ENCODE assay signal across 24 cellular contexts in the genomic region with DNA sequence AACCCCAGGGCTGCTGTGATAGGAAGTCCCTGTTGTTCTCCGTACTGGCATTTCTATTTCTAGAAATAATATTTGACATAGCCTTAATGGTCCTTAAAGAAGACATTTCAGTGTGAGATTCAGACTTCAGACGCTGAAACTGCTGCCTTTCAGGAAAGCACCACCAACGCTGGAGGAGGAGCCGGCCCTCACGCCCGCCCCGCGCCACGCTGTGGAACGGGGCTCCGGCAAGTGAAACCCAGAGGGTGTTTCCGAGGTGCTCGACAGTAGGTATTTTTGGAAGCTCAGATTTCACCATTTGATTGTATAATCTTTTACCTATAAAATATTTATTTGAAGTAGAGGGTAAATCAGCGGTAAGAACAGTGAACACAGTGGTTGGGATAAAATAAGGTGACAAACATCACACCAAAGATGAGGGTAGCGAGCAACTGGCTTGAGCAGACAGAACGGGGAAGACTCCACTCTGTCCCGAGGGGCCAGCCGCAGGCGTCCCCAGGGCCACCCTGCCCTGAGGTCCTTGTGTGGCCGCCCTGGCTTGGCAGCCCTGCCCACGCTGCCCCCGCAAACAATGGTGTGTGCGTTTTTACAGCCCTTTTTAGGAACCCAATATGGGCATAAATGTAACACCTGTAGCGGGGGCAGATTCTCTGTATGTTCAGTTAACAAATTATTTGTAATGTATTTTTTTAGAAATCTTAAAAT.
DNase-seq lines count a peak whose midpoint lies in the region; ATAC-seq, FAIRE-seq and TF ChIP-seq lines count a peak whose summit lies in the region.
"Had no signal": no experiment of that assay in that cellular context is flagged by ENCODE, and none has a peak within 500 bp of the region (broad histone marks: within the 10 kb centered on the region; RNA-seq: fewer than 3 reads in every experiment).

No MANE protein-coding gene starts in this region.

- BruUV-seq in mammary epithelial cell (replicated peaks; lab: Mats Ljungman, UMichigan) (TSS peak; percentile 9), HepG2 (replicated peaks; lab: Mats Ljungman, UMichigan) (no TSS peak)

- peaks cover 2% of the 10 kb centered on the region for H3K4me1 Mint-ChIP-seq in progenitor cell of endocrine pancreas (ENCODE audit: low read depth)
- H3K4me1 Mint-ChIP-seq: B cell; CD4-positive, CD25-positive, alpha-beta regulatory T cell had no signal

- H3K4me2 ChIP-seq in mammary epithelial cell (ENCODE audit: insufficient read depth, low read depth, low read length) (no peak overlapping the region), HepG2 (ENCODE audit: low read depth, low read length) (no peak overlapping the region)
- H3K4me2 ChIP-seq: BLaER1 had no signal

- TF ChIP-seq POLR2A in breast epithelium (IDR thresholded peaks at IDR 0.05): no peak
- TF ChIP-seq POLR2A in HepG2 (IDR thresholded peaks at IDR 0.05; ENCODE audit: insufficient read depth in 1 of 2, low read depth in 2 of 2, low read length in 2 of 2): no peak

- FAIRE-seq in HepG2 (lab: Jason Lieb, UNC): no peak
- FAIRE-seq: A204.1, D721Med, GM12878, GM19239, H1 had no signal

- H3K4me1 ChIP-seq in mammary epithelial cell (ENCODE audit: insufficient read depth, low read length): peaks cover 8% of the 10 kb centered on the region
- H3K4me1 ChIP-seq in breast epithelium: no peaks in the 10 kb centered on the region
- peaks cover 26% of the 10 kb centered on the region for H3K4me1 ChIP-seq in HepG2 (ENCODE audit: insufficient read depth, low read length)
- H3K4me1 ChIP-seq: BLaER1 had no signal

- TF ChIP-seq CTCF in mammary epithelial cell (conservative IDR thresholded peaks at IDR 0.05 in 1 of 2, IDR thresholded peaks at IDR 0.05 in 1 of 2; ENCODE audit: extremely low read depth in 1 of 2, insufficient read depth in 1 of 2, low read depth in 1 of 2, low read length in 2 of 2) (no peak), breast epithelium (IDR thresholded peaks at IDR 0.05) (no peak), HepG2 (CRISPR knock-in tag; IDR thresholded peaks at IDR 0.05) (no peak), progenitor cell of endocrine pancreas (IDR thresholded peaks at IDR 0.05; ENCODE audit: unreplicated experiment) (no peak)

- in situ Hi-C loops in mammary epithelial cell (cut with MboI; ENCODE audit: low sequenced_read_pairs in 2 of 2): no loop called here
- in situ Hi-C loops in HepG2 (cut with HindIII; ENCODE audit: extremely low pct_ligation_motif_present, low pct_unique_long_range_greater_than_20kb): no loop called here

- no peaks in the 10 kb centered on the region for H3K9me3 ChIP-seq in mammary epithelial cell (replicated peaks; ENCODE audit: insufficient read depth, low read length)
- no peaks in the 10 kb centered on the region for H3K9me3 ChIP-seq in breast epithelium
- H3K9me3 ChIP-seq in HepG2 (ENCODE audit: low read length): no peaks in the 10 kb centered on the region
- H3K9me3 ChIP-seq: BLaER1 had no signal

- no peak overlapping the region for H3K4me3 ChIP-seq in mammary epithelial cell (replicated peaks in 1 of 3; ENCODE audit: insufficient read depth in 1 of 3, low read depth in 2 of 3, low read length in 3 of 3)
- no peak overlapping the region for H3K4me3 ChIP-seq in breast epithelium
- no peak overlapping the region for H3K4me3 ChIP-seq in HepG2 (replicated peaks in 1 of 3; ENCODE audit: insufficient read depth in 1 of 3, low read depth in 2 of 3, low read length in 3 of 3)
- H3K4me3 ChIP-seq: BLaER1, GM12878, GM23248 had no signal

- H4K20me1 ChIP-seq in mammary epithelial cell (ENCODE audit: insufficient read depth, low read length) (no peaks in the 10 kb centered on the region), HepG2 (ENCODE audit: insufficient read depth, low read length) (no peaks in the 10 kb centered on the region)

- dilution Hi-C loops in mammary epithelial cell (cut with HindIII; ENCODE audit: low sequenced_read_pairs): no loop called here

- H3K27me3 ChIP-seq in mammary epithelial cell (ENCODE audit: insufficient read depth, low read length): no peaks in the 10 kb centered on the region
- no peaks in the 10 kb centered on the region for H3K27me3 ChIP-seq in breast epithelium
- H3K27me3 ChIP-seq in HepG2 (ENCODE audit: control insufficient read depth in 1 of 2, insufficient read depth in 2 of 2, low read length in 2 of 2): no peaks in the 10 kb centered on the region
- H3K27me3 ChIP-seq: BLaER1 had no signal

- H3K27ac Mint-ChIP-seq in progenitor cell of endocrine pancreas: peak overlapping the region; percentile 62
- H3K27ac Mint-ChIP-seq: CD8-positive, alpha-beta T cell had no signal

- no peak overlapping the region for H3K9ac ChIP-seq in mammary epithelial cell (ENCODE audit: insufficient read depth, low read length)
- H3K9ac ChIP-seq in HepG2 (ENCODE audit: insufficient read depth, low read depth, low read length): no peak overlapping the region
- H3K9ac ChIP-seq: BLaER1, GM23248 had no signal

- peaks cover 4% of the 10 kb centered on the region for H3K36me3 Mint-ChIP-seq in progenitor cell of endocrine pancreas (ENCODE audit: insufficient read depth)

- no peaks in the 10 kb centered on the region for H3K9me3 Mint-ChIP-seq in progenitor cell of endocrine pancreas (ENCODE audit: low read depth)
- H3K9me3 Mint-ChIP-seq: CD4-positive, CD25-positive, alpha-beta regulatory T cell; CD8-positive, alpha-beta T cell had no signal

- DNase-seq in mammary epithelial cell (no peak), breast epithelium (ENCODE audit: low spot score in 2 of 2) (no peak), HepG2 (ENCODE audit: low spot score) (no peak), progenitor cell of endocrine pancreas (ENCODE audit: low spot score, unreplicated experiment) (no peak), RPMI8226 (no peak), Right ventricle myocardium superior (no peak)
- DNase-seq: CD4-positive, CD25-positive, alpha-beta regulatory T cell; CD8-positive, alpha-beta T cell; DMS 273 treated with DMSO at 0.1 percent for 48 hours; DMS79; EL; GDM1; GM23248; H7; HCEC 1CT had no signal

- H3K4me3 Mint-ChIP-seq in progenitor cell of endocrine pancreas (ENCODE audit: low read depth): no peak overlapping the region
- H3K4me3 Mint-ChIP-seq: B cell; CD4-positive, CD25-positive, alpha-beta regulatory T cell; CD8-positive, alpha-beta T cell had no signal

- intact Hi-C loops in mammary epithelial cell (cut with micrococcal nuclease) (no loop called here), breast epithelium (cut with DNase I; ENCODE audit: low total_unique reads) (no loop called here), HepG2 (cut with micrococcal nuclease; ENCODE audit: unreplicated experiment) (no loop called here), Right ventricle myocardium superior (cut with DNase I) (no loop called here)

- ATAC-seq in HepG2 (no peak), Right ventricle myocardium superior (ENCODE audit: poor library complexity) (no peak)
- ATAC-seq: CD8-positive, alpha-beta T cell; GM12878 had no signal

- 91% methylated on average over 23 of the region's 24 CpGs for WGBS in mammary epithelial cell (ENCODE audit: low coverage, missing lambda C conversion rate)
- WGBS in HepG2 (ENCODE audit: low lambda C conversion rate): 96% methylated on average over 23 of the region's 24 CpGs

- H3K27me3 Mint-ChIP-seq in progenitor cell of endocrine pancreas: no peaks in the 10 kb centered on the region
- H3K27me3 Mint-ChIP-seq: B cell; CD4-positive, CD25-positive, alpha-beta regulatory T cell had no signal

- POLR2A ChIA-PET in HepG2 (lab: Yijun Ruan, JAX): no interaction called here

- CTCF ChIA-PET in mammary epithelial cell (lab: Charles Lee; ENCODE audit: low non-redundant PET) (no interaction called here), HepG2 (lab: Yijun Ruan, JAX; ENCODE audit: low intra/inter-chr PET ratio, low total read pairs) (no interaction called here)

- no peaks in the 10 kb centered on the region for H3K79me2 ChIP-seq in mammary epithelial cell (ENCODE audit: insufficient read depth, low read length)
- no peaks in the 10 kb centered on the region for H3K79me2 ChIP-seq in HepG2 (ENCODE audit: insufficient read depth, low read length)

- no peaks in the 10 kb centered on the region for H3K36me3 ChIP-seq in mammary epithelial cell (ENCODE audit: insufficient read depth, low read length)
- no peaks in the 10 kb centered on the region for H3K36me3 ChIP-seq in breast epithelium
- H3K36me3 ChIP-seq in HepG2 (replicated peaks in 1 of 2; ENCODE audit: control insufficient read depth in 1 of 2, insufficient read depth in 2 of 2, low read length in 2 of 2): peaks cover 18 to 27% of the 10 kb centered on the region in 2 experiments

- no peak for TF ChIP-seq RAD21 in HepG2 (CRISPR knock-in tag; IDR thresholded peaks at IDR 0.05)

- H3K27ac ChIP-seq in mammary epithelial cell (ENCODE audit: insufficient read depth, low read depth, low read length): no peak overlapping the region
- H3K27ac ChIP-seq in breast epithelium: no peak overlapping the region
- no peak overlapping the region for H3K27ac ChIP-seq in HepG2 (ENCODE audit: extremely low read length, insufficient read depth, low read length)
- H3K27ac ChIP-seq: 22Rv1, BLaER1, C4-2B, GM23248 had no signal

- no peak for TF ChIP-seq EP300 in HepG2 (IDR thresholded peaks at IDR 0.05; ENCODE audit: low read depth in 2 of 2, low read length in 2 of 2)
- no peak for TF ChIP-seq EP300 in HepG2 (CRISPR knock-in tag; IDR thresholded peaks at IDR 0.05; ENCODE audit: borderline replicate concordance)

- H2AFZ ChIP-seq in mammary epithelial cell (ENCODE audit: low read depth, low read length) (no peak overlapping the region), HepG2 (ENCODE audit: low read length) (no peak overlapping the region)
- H2AFZ ChIP-seq: GM23248 had no signal

TF ChIP-seq in HepG2, 621 proteins besides CTCF, POLR2A, EP300 and RAD21:
- TF ChIP-seq ZNF263 (CRISPR knock-in tag; IDR thresholded peaks at IDR 0.05): no peak
- peak; percentile 62 for TF ChIP-seq RBM22 (optimal IDR thresholded peaks at IDR 0.05; ENCODE audit: low read length)
- TF ChIP-seq PRMT3 (CRISPR knock-in tag; IDR thresholded peaks at IDR 0.05; ENCODE audit: borderline replicate concordance, low read depth): no peak
- TF ChIP-seq TARDBP (CRISPR knock-in tag; IDR thresholded peaks at IDR 0.05): no peak
- no peak for TF ChIP-seq ZNF850 (CRISPR knock-in tag; conservative IDR thresholded peaks at IDR 0.05)
